18 cellular contexts compared by ENCODE assay signal in genomic region chr7:46651561-46652088, GRCh38.
A peak's percentile ranks its signal among the peaks of the same experiment; 100 is the strongest.
DNase-seq lines count a peak whose midpoint lies in the region; ATAC-seq and TF ChIP-seq lines count a peak whose summit lies in the region.
"Had no signal": no experiment of that assay in that cellular context is flagged by ENCODE, and none has a peak within 500 bp of the region (broad histone marks: within the 10 kb centered on the region; RNA-seq: fewer than 3 reads in every experiment).

No MANE protein-coding gene starts in this region.

- H3K36me3 ChIP-seq in body of pancreas (replicated peaks in 1 of 2; ENCODE audit: insufficient read depth in 1 of 2, low read depth in 2 of 2) (no peaks in the 10 kb centered on the region), left lung (no peaks in the 10 kb centered on the region), urinary bladder (ENCODE audit: insufficient read depth) (no peaks in the 10 kb centered on the region)
- H3K36me3 ChIP-seq in CD4-positive, alpha-beta memory T cell (ENCODE audit: insufficient read depth, low read length), result no peaks in the 10 kb centered on the region
- H3K36me3 ChIP-seq: heart right ventricle, uterus had no signal

- peak; percentile 68 for ATAC-seq in body of pancreas
- peak; percentile 54 for ATAC-seq in left lung
- ATAC-seq: heart right ventricle had no signal

- H3K4me3 ChIP-seq in body of pancreas, result no peak overlapping the region
- no peak overlapping the region for H3K4me3 ChIP-seq in left lung
- no peak overlapping the region for H3K4me3 ChIP-seq in urinary bladder (ENCODE audit: low read depth, low read length)
- no peak overlapping the region for H3K4me3 ChIP-seq in dorsolateral prefrontal cortex
- H3K4me3 ChIP-seq in CD4-positive, alpha-beta memory T cell (ENCODE audit: low read length in 2 of 2), result no peak overlapping the region
- H3K4me3 ChIP-seq: GM23248, heart right ventricle, uterus had no signal

- peaks cover 2% of the 10 kb centered on the region for H3K27me3 Mint-ChIP-seq in activated naive CD4-positive, alpha-beta T cell treated with anti-CD3 and anti-CD28 coated beads for 36 hours (ENCODE audit: low read depth)
- H3K27me3 Mint-ChIP-seq in CD4-positive, alpha-beta memory T cell, result peaks cover 0 to 1% of the 10 kb centered on the region in 2 donors
- H3K27me3 Mint-ChIP-seq: dendritic cell treated with granulocyte-macrophage colony-stimulating factor and Interleukin-4, amounts not matched to agents 40 ng/mL and 50 ng/mL, for 4 days had no signal

- H3K27ac Mint-ChIP-seq in activated naive CD4-positive, alpha-beta T cell treated with anti-CD3 and anti-CD28 coated beads for 36 hours, result no peak overlapping the region
- H3K27ac Mint-ChIP-seq in CD4-positive, alpha-beta memory T cell, result no peak overlapping the region
- H3K27ac Mint-ChIP-seq: dendritic cell treated with granulocyte-macrophage colony-stimulating factor and Interleukin-4, amounts not matched to agents 40 ng/mL and 50 ng/mL, for 4 days had no signal

- H3K36me3 Mint-ChIP-seq in activated naive CD4-positive, alpha-beta T cell treated with anti-CD3 and anti-CD28 coated beads for 36 hours (ENCODE audit: low read depth), result no peaks in the 10 kb centered on the region
- H3K36me3 Mint-ChIP-seq in CD4-positive, alpha-beta memory T cell, result no peaks in the 10 kb centered on the region

- H3K9me3 ChIP-seq in body of pancreas, result no peaks in the 10 kb centered on the region
- peaks cover 0 to 6% of the 10 kb centered on the region in 2 donors for H3K9me3 ChIP-seq in left lung
- no peaks in the 10 kb centered on the region for H3K9me3 ChIP-seq in CD4-positive, alpha-beta memory T cell (ENCODE audit: control insufficient read depth in 1 of 2, low read length in 2 of 2)
- H3K9me3 ChIP-seq: heart right ventricle, uterus had no signal

- peaks cover 3% of the 10 kb centered on the region for H3K9me3 Mint-ChIP-seq in activated naive CD4-positive, alpha-beta T cell treated with anti-CD3 and anti-CD28 coated beads for 36 hours
- H3K9me3 Mint-ChIP-seq in CD4-positive, alpha-beta memory T cell, result peaks cover 5 to 17% (median 9%) of the 10 kb centered on the region in 8 donors

- 52 to 58% methylated on average over 8 of the region's 8 CpGs for WGBS in body of pancreas, 2 donors
- WGBS in urinary bladder, result 74% methylated on average over 8 of the region's 8 CpGs

- POLR2A ChIA-PET in CD4-positive, alpha-beta memory T cell (lab: Charles Lee; ENCODE audit: partially characterized antibody), result no interaction called here

- H3K4me1 Mint-ChIP-seq in activated naive CD4-positive, alpha-beta T cell treated with anti-CD3 and anti-CD28 coated beads for 36 hours (ENCODE audit: low read depth), result no peaks in the 10 kb centered on the region
- peaks cover 0 to 1% (median 0%) of the 10 kb centered on the region in 4 donors for H3K4me1 Mint-ChIP-seq in CD4-positive, alpha-beta memory T cell

- peak; percentile 16 for DNase-seq in activated naive CD4-positive, alpha-beta T cell treated with anti-CD3 and anti-CD28 coated beads for 36 hours
- DNase-seq in activated naive CD4-positive, alpha-beta T cell (lab: John Stamatoyannopoulos, UW), result no peak
- DNase-seq in body of pancreas, result no peak
- no peak for DNase-seq in left lung
- DNase-seq in cerebellum (ENCODE audit: low spot score), result no peak
- DNase-seq in dorsolateral prefrontal cortex, result no peak
- no peak for DNase-seq in CD4-positive, alpha-beta memory T cell
- DNase-seq: activated CD4-positive, CD25-positive, alpha-beta regulatory T cell treated with anti-CD3 and anti-CD28 coated beads, Interleukin-2, amount 50 U/mL, for 72 hours; activated CD8-positive, alpha-beta memory T cell treated with anti-CD3 and anti-CD28 coated beads, Interleukin-2, amount 50 U/mL, for 48 hours; DMS79 treated with DMSO at 0.1 percent for 48 hours; GM23248; heart right ventricle; posterior cingulate gyrus; SHP77; stimulated activated naive CD4-positive, alpha-beta T cell; uterus had no signal

- no peak overlapping the region for H3K27ac ChIP-seq in body of pancreas
- peak overlapping the region in 1 of 2 donors; percentile 55 for H3K27ac ChIP-seq in left lung
- peak overlapping the region; percentile 31 for H3K27ac ChIP-seq in urinary bladder (ENCODE audit: low read depth)
- H3K27ac ChIP-seq in dorsolateral prefrontal cortex, result no peak overlapping the region
- no peak overlapping the region for H3K27ac ChIP-seq in CD4-positive, alpha-beta memory T cell (ENCODE audit: low read depth, low read length)
- H3K27ac ChIP-seq: GM23248, heart right ventricle, uterus had no signal

- no peak overlapping the region for H3K4me3 Mint-ChIP-seq in activated naive CD4-positive, alpha-beta T cell treated with anti-CD3 and anti-CD28 coated beads for 36 hours
- no peak overlapping the region for H3K4me3 Mint-ChIP-seq in CD4-positive, alpha-beta memory T cell
- H3K4me3 Mint-ChIP-seq: dendritic cell treated with granulocyte-macrophage colony-stimulating factor and Interleukin-4, amounts not matched to agents 40 ng/mL and 50 ng/mL, for 4 days had no signal

- peaks cover 7% of the 10 kb centered on the region for H3K4me1 ChIP-seq in body of pancreas
- no peaks in the 10 kb centered on the region for H3K4me1 ChIP-seq in left lung
- peaks cover 2% of the 10 kb centered on the region for H3K4me1 ChIP-seq in urinary bladder (ENCODE audit: insufficient read depth)
- H3K4me1 ChIP-seq in CD4-positive, alpha-beta memory T cell (ENCODE audit: insufficient read depth, low read length), result no peaks in the 10 kb centered on the region
- H3K4me1 ChIP-seq: heart right ventricle, uterus had no signal

- H3K27me3 ChIP-seq in body of pancreas (no peaks in the 10 kb centered on the region), left lung (no peaks in the 10 kb centered on the region), dorsolateral prefrontal cortex (peaks cover 0 to 12% (median 0%) of the 10 kb centered on the region in 45 donors)
- no peaks in the 10 kb centered on the region for H3K27me3 ChIP-seq in CD4-positive, alpha-beta memory T cell (ENCODE audit: insufficient read depth, low read length)
- H3K27me3 ChIP-seq: heart right ventricle, uterus had no signal

- TF ChIP-seq CTCF in body of pancreas (IDR thresholded peaks at IDR 0.05) (no peak), left lung (IDR thresholded peaks at IDR 0.05) (no peak), dorsolateral prefrontal cortex (IDR thresholded peaks at IDR 0.05 in 54 of 56, conservative IDR thresholded peaks at IDR 0.05 in 2 of 56; ENCODE audit: low read depth in 1 of 56, partially characterized antibody in 56 of 56) (no peak)

- CTCF ChIA-PET in activated naive CD4-positive, alpha-beta T cell treated with anti-CD3 and anti-CD28 coated beads for 36 hours (lab: Charles Lee), result no interaction called here
- CTCF ChIA-PET in CD4-positive, alpha-beta memory T cell (lab: Charles Lee; ENCODE audit: partially characterized antibody), result no interaction called here

- intact Hi-C loops in activated naive CD4-positive, alpha-beta T cell treated with anti-CD3 and anti-CD28 coated beads for 36 hours (cut with micrococcal nuclease), result no loop called here
- intact Hi-C loops in body of pancreas (cut with DNase I), result no loop called here
- intact Hi-C loops in left lung (cut with DNase I), result no loop called here
- intact Hi-C loops in dorsolateral prefrontal cortex (cut with DNase I), result no loop called here
- intact Hi-C loops in CD4-positive, alpha-beta memory T cell (cut with micrococcal nuclease), result no loop called here

- no peak for TF ChIP-seq POLR2A in body of pancreas (IDR thresholded peaks at IDR 0.05)
